In genomic region chr2:84613082-84613481, GRCh38 we compare ENCODE assay signal across 28 cellular contexts.
DNase-seq lines count a peak whose midpoint lies in the region; ATAC-seq and TF ChIP-seq lines count a peak whose summit lies in the region.
"Had no signal": no experiment of that assay in that cellular context is flagged by ENCODE, and none has a peak within 500 bp of the region (broad histone marks: within the 10 kb centered on the region; RNA-seq: fewer than 3 reads in every experiment).

No MANE protein-coding gene starts in this region.

- no peak overlapping the region for H3T11ph ChIP-seq in H9 (ENCODE audit: low read length)

- H3K4me1 ChIP-seq in H9 (ENCODE audit: insufficient read depth, low read length) (no peaks in the 10 kb centered on the region), body of pancreas (no peaks in the 10 kb centered on the region), Karpas-422 (ENCODE audit: low read length) (no peaks in the 10 kb centered on the region)
- H3K4me1 ChIP-seq: BLaER1, heart left ventricle, Peyer's patch, right atrium auricular region, uterus had no signal

- no peak for TF ChIP-seq CTCF in H9 (conservative IDR thresholded peaks at IDR 0.05)
- no peak for TF ChIP-seq CTCF in body of pancreas (IDR thresholded peaks at IDR 0.05)

- H4K20me1 ChIP-seq in H9 (ENCODE audit: control insufficient read depth, insufficient read depth, insufficient read length) = no peaks in the 10 kb centered on the region
- no peaks in the 10 kb centered on the region for H4K20me1 ChIP-seq in Karpas-422 (ENCODE audit: insufficient read depth, low read depth, low read length)
- H4K20me1 ChIP-seq: BLaER1 had no signal

- H3K36me3 Mint-ChIP-seq in H9 (ENCODE audit: insufficient read depth in 1 of 3, low read depth in 3 of 3) = no peaks in the 10 kb centered on the region; a peak in 1 of 7 replicates
- H3K36me3 Mint-ChIP-seq in activated CD4-positive, alpha-beta memory T cell treated with anti-CD3 and anti-CD28 coated beads for 36 hours = no peaks in the 10 kb centered on the region
- H3K36me3 Mint-ChIP-seq: stimulated activated memory B cell treated with anti-CD40 and anti-IgM and Interleukin-4, amounts not matched to agents 10 μg/mL and 1 μg/mL and 100 μg/mL, for 72 hours had no signal

- no peak overlapping the region for H3K4me3 Mint-ChIP-seq in H9
- H3K4me3 Mint-ChIP-seq in activated CD4-positive, alpha-beta memory T cell treated with anti-CD3 and anti-CD28 coated beads for 36 hours = no peak overlapping the region
- H3K4me3 Mint-ChIP-seq: activated CD4-positive, alpha-beta T cell treated with anti-CD3 and anti-CD28 coated beads, Interleukin-2, amount 10 ng/mL, durations not matched to agents 7 days and 5 days; nephron; stimulated activated memory B cell treated with anti-CD40 and anti-IgM and Interleukin-4, amounts not matched to agents 10 μg/mL and 1 μg/mL and 100 μg/mL, for 72 hours had no signal

- no peak overlapping the region for H4K91ac ChIP-seq in H9 (ENCODE audit: insufficient read length, low read depth, low read length)

- H3K36me3 ChIP-seq in body of pancreas (replicated peaks in 1 of 2; ENCODE audit: insufficient read depth in 1 of 2, low read depth in 2 of 2) = no peaks in the 10 kb centered on the region
- no peaks in the 10 kb centered on the region for H3K36me3 ChIP-seq in Karpas-422 (ENCODE audit: insufficient read depth, low read length)
- H3K36me3 ChIP-seq: BLaER1, heart left ventricle, Peyer's patch, right atrium auricular region, uterus had no signal

- H3K9me3 ChIP-seq in H9 (ENCODE audit: control insufficient read depth, low read depth, low read length) (no peaks in the 10 kb centered on the region), body of pancreas (no peaks in the 10 kb centered on the region), Karpas-422 (ENCODE audit: low read length) (no peaks in the 10 kb centered on the region)
- H3K9me3 ChIP-seq: right atrium auricular region had no signal

- no peak overlapping the region for H2BK15ac ChIP-seq in H9 (ENCODE audit: low read depth, low read length)

- H3K9me3 Mint-ChIP-seq in H9 = peaks cover 7 to 12% of the 10 kb centered on the region in 2 experiments
- H3K9me3 Mint-ChIP-seq in activated CD4-positive, alpha-beta memory T cell treated with anti-CD3 and anti-CD28 coated beads for 36 hours = peaks cover 15% of the 10 kb centered on the region

- no peak overlapping the region for H2BK5ac ChIP-seq in H9 (ENCODE audit: insufficient read length, low read length)

- H3K4me2 ChIP-seq in H9 (ENCODE audit: insufficient read depth, insufficient read length, low read length) = no peak overlapping the region
- no peak overlapping the region for H3K4me2 ChIP-seq in Karpas-422 (ENCODE audit: low read depth, low read length, poor library complexity, severe bottlenecking)
- H3K4me2 ChIP-seq: BLaER1 had no signal

- H3K23me2 ChIP-seq in H9 (ENCODE audit: insufficient read length, low read depth, low read length, poor library complexity, severe bottlenecking) = no peaks in the 10 kb centered on the region

- H2BK20ac ChIP-seq in H9 (ENCODE audit: low read depth, low read length, poor library complexity, severe bottlenecking) = no peak overlapping the region

- H3K79me1 ChIP-seq in H9 (ENCODE audit: insufficient read depth, low read depth, low read length, poor library complexity, severe bottlenecking) = no peaks in the 10 kb centered on the region

- 0 out of 2 replicates have a peak, but pooled peaks cover 2% of the 10 kb centered on the region for H3K27me3 Mint-ChIP-seq in H9 (ENCODE audit: low read depth)
- no peaks in the 10 kb centered on the region for H3K27me3 Mint-ChIP-seq in activated CD4-positive, alpha-beta memory T cell treated with anti-CD3 and anti-CD28 coated beads for 36 hours
- H3K27me3 Mint-ChIP-seq: activated CD4-positive, alpha-beta T cell treated with anti-CD3 and anti-CD28 coated beads, Interleukin-2, amount 10 ng/mL, durations not matched to agents 7 days and 5 days; stimulated activated memory B cell treated with anti-CD40 and anti-IgM and Interleukin-4, amounts not matched to agents 10 μg/mL and 1 μg/mL and 100 μg/mL, for 72 hours had no signal

- DNase-seq in H9 (peak; percentile 34), body of pancreas (peak in 3 of 4 donors; percentile 12 to 24 (median 23)), islet precursor cell (peak; percentile 91), renal cortical epithelial cell (ENCODE audit: low read depth) (peak; percentile 8), cerebellar nuclear complex (lab: John Stamatoyannopoulos, UW) (no peak), Karpas-422 (no peak)
- DNase-seq in activated CD4-positive, alpha-beta memory T cell treated with anti-CD3 and anti-CD28 coated beads for 36 hours = no peak
- DNase-seq: activated CD4-positive, alpha-beta T cell treated with anti-CD3 and anti-CD28 coated beads, Interleukin-2, amount 10 ng/mL, durations not matched to agents 7 days and 5 days; effector CD8-positive, alpha-beta T cell; heart left ventricle; left ventricle myocardium superior; NCI-H1105 treated with DMSO at 0.1 percent for 48 hours; NCI-H2029; NCI-H2227 treated with DMSO at 0.1 percent for 48 hours; NCI-H69; Peyer's patch; SHP77 treated with DMSO at 0.1 percent for 48 hours; stimulated activated CD4-positive, alpha-beta T cell treated with anti-CD3 and anti-CD28 coated beads, Interleukin-4, amount 100 ng/mL, for 4 hours; substantia nigra; T-helper 9 cell; uterus had no signal

- no peak overlapping the region for H2AK5ac ChIP-seq in H9 (ENCODE audit: insufficient read length, low read length)

- no peak for TF ChIP-seq POLR2A in body of pancreas (IDR thresholded peaks at IDR 0.05)

- no peak overlapping the region for H3K9ac ChIP-seq in H9 (ENCODE audit: extremely low read depth, insufficient read length, low read length)
- H3K9ac ChIP-seq in Karpas-422 (ENCODE audit: low read length) = no peak overlapping the region
- H3K9ac ChIP-seq: BLaER1 had no signal

- no peak overlapping the region for H4K8ac ChIP-seq in H9 (replicated peaks; ENCODE audit: insufficient read length, low read depth, low read length)

- peak; percentile 90 for ATAC-seq in body of pancreas
- no peak for ATAC-seq in HG03196 (IDR thresholded peaks at IDR 0.05; ENCODE audit: unreplicated experiment)
- ATAC-seq: activated naive CD4-positive, alpha-beta T cell treated with anti-CD3 and anti-CD28 coated beads, Interleukin-2, amount 50 U/mL, for 72 hours; GM12878; heart left ventricle; left ventricle myocardium superior; stimulated activated memory B cell treated with anti-CD40 and anti-IgM and Interleukin-4, amounts not matched to agents 10 μg/mL and 1 μg/mL and 100 μg/mL, for 72 hours had no signal

- no peaks in the 10 kb centered on the region for H3K79me2 ChIP-seq in H9 (ENCODE audit: insufficient read depth, low read length)
- no peaks in the 10 kb centered on the region for H3K79me2 ChIP-seq in Karpas-422 (ENCODE audit: low read length)

- no peak overlapping the region for H3K14ac ChIP-seq in H9 (ENCODE audit: insufficient read depth, low read length)

- intact Hi-C loops in body of pancreas (cut with DNase I) = no loop called here
- intact Hi-C loops in activated CD4-positive, alpha-beta memory T cell treated with anti-CD3 and anti-CD28 coated beads for 36 hours (cut with micrococcal nuclease) = no loop called here

- H3K4me3 ChIP-seq in body of pancreas (no peak overlapping the region), Karpas-422 (ENCODE audit: low read length) (no peak overlapping the region)
- H3K4me3 ChIP-seq: BLaER1, GM12878, heart left ventricle, Peyer's patch, right atrium auricular region, uterus had no signal

- H2BK120ac ChIP-seq in H9 (ENCODE audit: low read depth, low read length, poor library complexity, severe bottlenecking) = no peak overlapping the region

- no peak overlapping the region for H3K56ac ChIP-seq in H9 (ENCODE audit: insufficient read length, low read depth, low read length)

- H3K9me2 ChIP-seq in Karpas-422 (replicated peaks; ENCODE audit: insufficient read depth, low read length) = no peaks in the 10 kb centered on the region

- no peak overlapping the region for H3K4ac ChIP-seq in H9 (ENCODE audit: low read depth, low read length)

- H3K4me1 Mint-ChIP-seq in H9 = no peaks in the 10 kb centered on the region; a peak in 1 of 4 replicates
- H3K4me1 Mint-ChIP-seq in activated CD4-positive, alpha-beta memory T cell treated with anti-CD3 and anti-CD28 coated beads for 36 hours (ENCODE audit: low read depth) = no peaks in the 10 kb centered on the region
- H3K4me1 Mint-ChIP-seq: nephron; stimulated activated memory B cell treated with anti-CD40 and anti-IgM and Interleukin-4, amounts not matched to agents 10 μg/mL and 1 μg/mL and 100 μg/mL, for 72 hours had no signal

- H3K23ac ChIP-seq in H9 (ENCODE audit: insufficient read length, low read depth, low read length) = no peak overlapping the region

- no peak overlapping the region for H3K27ac Mint-ChIP-seq in H9
- no peak overlapping the region for H3K27ac Mint-ChIP-seq in activated CD4-positive, alpha-beta memory T cell treated with anti-CD3 and anti-CD28 coated beads for 36 hours
- H3K27ac Mint-ChIP-seq: activated CD4-positive, alpha-beta T cell treated with anti-CD3 and anti-CD28 coated beads, Interleukin-2, amount 10 ng/mL, durations not matched to agents 7 days and 5 days; activated naive CD4-positive, alpha-beta T cell treated with anti-CD3 and anti-CD28 coated beads, Interleukin-2, amount 50 U/mL, for 72 hours; nephron; stimulated activated memory B cell treated with anti-CD40 and anti-IgM and Interleukin-4, amounts not matched to agents 10 μg/mL and 1 μg/mL and 100 μg/mL, for 72 hours had no signal

- H3K27ac ChIP-seq in H9 (ENCODE audit: insufficient read length, low read depth, low read length) (no peak overlapping the region), body of pancreas (no peak overlapping the region), Karpas-422 (ENCODE audit: low read length) (no peak overlapping the region)
- H3K27ac ChIP-seq: BLaER1, heart left ventricle, Peyer's patch, right atrium auricular region, uterus had no signal

- no CpG with 5 or more reads among the region's 2 CpGs for WGBS in H9 (ENCODE audit: extremely low coverage, insufficient read length, low lambda C conversion rate)
- WGBS in body of pancreas, 2 donors = 59 to 72% methylated on average over 2 of the region's 2 CpGs

- H4K5ac ChIP-seq in H9 (ENCODE audit: insufficient read length, low read depth, low read length) = no peak overlapping the region

- no peak overlapping the region for H2AFZ ChIP-seq in H9 (ENCODE audit: low read length)
- no peak overlapping the region for H2AFZ ChIP-seq in Karpas-422 (ENCODE audit: low read length)

- H2BK12ac ChIP-seq in H9 (ENCODE audit: insufficient read length, low read depth, low read length) = no peak overlapping the region

- POLR2A ChIA-PET in activated CD4-positive, alpha-beta memory T cell treated with anti-CD3 and anti-CD28 coated beads for 36 hours (lab: Charles Lee) = no interaction called here

- CTCF ChIA-PET in activated CD4-positive, alpha-beta memory T cell treated with anti-CD3 and anti-CD28 coated beads for 36 hours (lab: Charles Lee) = interaction anchor here (1.6 kb wide), 1 partner anchor 62 kb away, joined by 3 read pairs; no protein-coding TSS in a partner anchor

- no peaks in the 10 kb centered on the region for H3K27me3 ChIP-seq in H9 (ENCODE audit: insufficient read depth, low read length)
- no peaks in the 10 kb centered on the region for H3K27me3 ChIP-seq in body of pancreas
- H3K27me3 ChIP-seq in Karpas-422 (ENCODE audit: low read length) = no peaks in the 10 kb centered on the region
- H3K27me3 ChIP-seq: BLaER1, heart left ventricle, Peyer's patch, right atrium auricular region, uterus had no signal

- no peak overlapping the region for H3K18ac ChIP-seq in H9 (ENCODE audit: insufficient read length, low read depth, low read length)

Comparison
In these comparisons a context has a peak if more than half of its experiments do, and no peak if none do; other contexts are left out.
1. DNase-seq: peak in H9 (single experiment), body of pancreas (3 of 4), islet precursor cell (single experiment) and renal cortical epithelial cell (single experiment); none in cerebellar nuclear complex (0 of 2), Karpas-422 (single experiment) and activated CD4-positive, alpha-beta memory T cell treated with anti-CD3 and anti-CD28 coated beads for 36 hours (single experiment).